15 cellular contexts compared by ENCODE assay signal in genomic region chr11:12005476-12005875, GRCh38. TPM values are rescaled to one million over a fixed set of nuclear protein-coding genes. Genes with fewer than 3 reads are reported as not detected.
DNase-seq lines count a peak whose midpoint lies in the region; ATAC-seq, FAIRE-seq and TF ChIP-seq lines count a peak whose summit lies in the region.
"Had no signal": no experiment of that assay in that cellular context is flagged by ENCODE, and none has a peak within 500 bp of the region (broad histone marks: within the 10 kb centered on the region; RNA-seq: fewer than 3 reads in every experiment).

No MANE protein-coding gene starts in this region.

- H3K9ac ChIP-seq in duodenal mucosa (ENCODE audit: low read depth in 1 of 2, low read length in 2 of 2) = no peak overlapping the region

- H3K4me1 ChIP-seq in duodenal mucosa (ENCODE audit: control insufficient read depth in 1 of 2, insufficient read depth in 2 of 2, low read length in 2 of 2) (peaks cover 0 to 4% of the 10 kb centered on the region in 2 donors), prostate gland (replicated peaks) (no peaks in the 10 kb centered on the region), pancreas (no peaks in the 10 kb centered on the region)

- TF ChIP-seq CTCF in BJ (IDR thresholded peaks at IDR 0.05; ENCODE audit: insufficient read depth, low read depth, low read length) (no peak), prostate gland (IDR thresholded peaks at IDR 0.05) (no peak), pancreas (IDR thresholded peaks at IDR 0.05) (no peak)

- no peak overlapping the region for H3K4me3 ChIP-seq in BJ (ENCODE audit: low read depth, low read length)
- H3K4me3 ChIP-seq in duodenal mucosa (ENCODE audit: low read depth in 1 of 2, low read length in 2 of 2) = no peak overlapping the region
- no peak overlapping the region for H3K4me3 ChIP-seq in prostate gland
- H3K4me3 ChIP-seq in pancreas = no peak overlapping the region
- H3K4me3 ChIP-seq: gastrocnemius medialis, psoas muscle had no signal

- no peak for TF ChIP-seq POLR2A in prostate gland (IDR thresholded peaks at IDR 0.05)

- peak; percentile 55 for DNase-seq in BJ (ENCODE audit: low read depth)
- peak; percentile 44 for DNase-seq in NCI-H69 (lab: John Stamatoyannopoulos, UW)
- peak; percentile 68 for DNase-seq in non-pigmented ciliary epithelial cell (ENCODE audit: low read depth)
- no peak for DNase-seq in prostate gland (ENCODE audit: low spot score)
- no peak for DNase-seq in amniotic stem cell (lab: John Stamatoyannopoulos, UW)
- no peak for DNase-seq in pancreas
- DNase-seq: activated CD8-positive, alpha-beta memory T cell treated with anti-CD3 and anti-CD28 coated beads, Interleukin-2, amount 10 ng/mL, durations not matched to agents 7 days and 5 days; CD8-positive, alpha-beta T cell; gastrocnemius medialis; NCI-H1048; NCI-H2171 treated with DMSO at 0.1 percent for 48 hours; psoas muscle; stimulated activated CD4-positive, alpha-beta T cell treated with anti-CD3 and anti-CD28 coated beads, Interleukin-2, amount 100 ng/mL, for 48 hours had no signal

- ATAC-seq in GM19397 (IDR thresholded peaks at IDR 0.05; ENCODE audit: unreplicated experiment) = no peak
- ATAC-seq in pancreas = no peak
- ATAC-seq: activated CD8-positive, alpha-beta memory T cell treated with anti-CD3 and anti-CD28 coated beads, Interleukin-2, amount 10 ng/mL, durations not matched to agents 7 days and 5 days; CD8-positive, alpha-beta T cell; gastrocnemius medialis; psoas muscle had no signal

- WGBS in prostate gland = 24% methylated on average over 1 of the region's 1 CpG
- WGBS in pancreas, 2 donors = 76 to 82% methylated on average over 1 of the region's 1 CpG

- H3K27ac ChIP-seq in duodenal mucosa (ENCODE audit: low read depth, low read length) = peak overlapping the region; percentile 43
- peak overlapping the region in 1 of 2 donors; percentile 10 for H3K27ac ChIP-seq in prostate gland
- H3K27ac ChIP-seq in pancreas = no peak overlapping the region
- H3K27ac ChIP-seq: gastrocnemius medialis, psoas muscle had no signal

- H3K9me3 ChIP-seq in duodenal mucosa (ENCODE audit: control insufficient read depth in 1 of 2, low read length in 2 of 2) (no peaks in the 10 kb centered on the region), prostate gland (no peaks in the 10 kb centered on the region), pancreas (no peaks in the 10 kb centered on the region)
- H3K9me3 ChIP-seq: gastrocnemius medialis, psoas muscle had no signal

- no peaks in the 10 kb centered on the region for H3K27me3 ChIP-seq in BJ (ENCODE audit: control insufficient read depth, insufficient read depth, low read length)
- peaks cover 36 to 49% of the 10 kb centered on the region in 2 donors for H3K27me3 ChIP-seq in duodenal mucosa (ENCODE audit: control insufficient read depth in 1 of 2, insufficient read depth in 2 of 2, low read length in 2 of 2)
- no peaks in the 10 kb centered on the region for H3K27me3 ChIP-seq in prostate gland (replicated peaks; ENCODE audit: insufficient read depth)
- peaks cover 0 to 6% (median 3%) of the 10 kb centered on the region in 4 donors for H3K27me3 ChIP-seq in pancreas

- intact Hi-C loops in prostate gland (cut with DNase I) (no loop called here), pancreas (cut with DNase I) (no loop called here)

- H3K36me3 ChIP-seq in BJ (ENCODE audit: control insufficient read depth, insufficient read depth, low read length) (0 out of 2 replicates have a peak, but pooled peaks cover 4% of the 10 kb centered on the region), duodenal mucosa (ENCODE audit: control insufficient read depth in 1 of 2, insufficient read depth in 2 of 2, low read length in 2 of 2) (no peaks in the 10 kb centered on the region), prostate gland (no peaks in the 10 kb centered on the region), pancreas (no peaks in the 10 kb centered on the region)
- H3K36me3 ChIP-seq: gastrocnemius medialis had no signal

- POLR2A ChIA-PET in BJ (lab: Charles Lee) = no interaction called here

- CTCF ChIA-PET in BJ (lab: Yijun Ruan, JAX) = interaction anchor here (0.9 to 1.7 kb wide), 5 partner anchors 10 to 73 kb away, joined by 3 to 6 read pairs (median 4); no protein-coding TSS in a partner anchor

- no peak for FAIRE-seq in pancreas (lab: Jason Lieb, UNC)

RNA-seq across cellular contexts. Expression of gene DKK3, which starts 3.0 kb away (rescaled TPM):
- polyA plus RNA-seq in BJ (2011; rRNA removed) (1,093 and 1,276 TPM in 2 replicates), pancreas (1 to 10 TPM; 2.7 to 9.1 TPM)
- polyA minus RNA-seq in BJ (2011; rRNA and poly(A)+ RNA removed) = 248 and 273 TPM in 2 replicates
- total RNA-seq in prostate gland (100 to 1,000 TPM; 160 to 273 TPM), pancreas (10 to 100 TPM in 1 of 6 donors, 1 to 10 TPM in 5; 3.9 to 10.5 (median 5.8) TPM)
- total RNA-seq: activated CD8-positive, alpha-beta memory T cell treated with anti-CD3 and anti-CD28 coated beads, Interleukin-2, amount 10 ng/mL, durations not matched to agents 7 days and 5 days had no signal

Comparison
In these comparisons a context has a peak if more than half of its experiments do, and no peak if none do; other contexts are left out.
1. DNase-seq: peak in BJ (single experiment), NCI-H69 (single experiment) and non-pigmented ciliary epithelial cell (single experiment); none in prostate gland (single experiment), amniotic stem cell (single experiment) and pancreas (0 of 6).
2. RNA of gene DKK3, which starts 3.0 kb away (total RNA-seq): 160 to 273 TPM in prostate gland; 3.9 to 10.5 TPM in pancreas; every median in the first group is over 10 times any median in the second.